In the genomic region with DNA sequence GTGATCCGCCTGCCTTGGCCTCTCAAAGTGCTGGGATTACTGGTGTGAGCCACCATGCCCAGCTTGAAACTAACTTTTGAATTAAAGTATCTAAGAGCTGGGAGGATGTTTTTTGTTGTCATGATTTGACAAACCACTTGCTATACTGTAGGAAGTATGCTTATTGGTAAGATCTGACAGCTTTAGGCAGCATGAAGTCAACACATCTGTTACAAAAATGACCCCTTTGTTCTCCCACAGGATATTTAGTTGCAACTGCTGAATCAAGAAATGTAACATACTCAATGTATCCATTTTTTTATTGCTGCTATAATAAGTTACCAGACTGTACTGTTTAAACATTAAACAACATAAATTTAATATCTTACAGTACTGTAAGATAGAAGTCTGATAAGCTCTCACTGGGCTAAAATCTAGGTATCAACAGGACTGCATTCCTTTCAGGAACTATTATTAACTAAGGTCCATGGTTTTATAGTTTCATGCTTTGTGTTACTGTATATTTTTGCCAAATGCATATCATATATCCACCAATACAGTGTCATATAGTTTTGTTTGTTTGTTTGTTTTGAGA, we compare ENCODE assay signal across 33 cellular contexts. TPM values are rescaled to one million over a fixed set of nuclear protein-coding genes. Genes with fewer than 3 reads are reported as not detected.
"Had no signal": no experiment of that assay in that cellular context is flagged by ENCODE, and none has a peak within 500 bp of the region (broad histone marks: within the 10 kb centered on the region; RNA-seq: fewer than 3 reads in every experiment).

No MANE protein-coding gene starts in this region.

- H3K4me3 ChIP-seq: ascending aorta, heart left ventricle, left ventricle myocardium inferior, lung, pancreas, psoas muscle, sigmoid colon, smooth muscle cell, stomach, thyroid gland, upper lobe of left lung had no signal

- H3K4me2 ChIP-seq: smooth muscle cell had no signal

- H3K4me3 Mint-ChIP-seq: activated naive CD8-positive, alpha-beta T cell; stimulated activated naive B cell treated with anti-CD40 and anti-IgM and Interleukin-4, amounts not matched to agents 10 μg/mL and 1 μg/mL and 100 μg/mL, for 72 hours; T-helper 2 cell treated with Interferon-gamma antibody and Interleukin-4, amounts not matched to agents 5 μg/mL and 100 μg/mL, for 36 hours had no signal

- H3K27ac ChIP-seq: ascending aorta, brain microvascular endothelial cell, heart left ventricle, left ventricle myocardium inferior, pancreas, psoas muscle, sigmoid colon, stomach, thyroid gland, upper lobe of left lung had no signal

- ATAC-seq: activated CD4-positive, CD25-positive, alpha-beta regulatory T cell treated with anti-CD3 and anti-CD28 coated beads, Interleukin-2, amount 50 U/mL, for 24 hours; esophagus mucosa; heart left ventricle; pancreas; psoas muscle; stimulated activated naive B cell treated with anti-CD40 and anti-IgM and Interleukin-4, amounts not matched to agents 10 μg/mL and 1 μg/mL and 100 μg/mL, for 72 hours had no signal

- H3K27me3 ChIP-seq: ascending aorta, brain microvascular endothelial cell, heart left ventricle, pancreas, sigmoid colon, stomach, thyroid gland, upper lobe of left lung had no signal

- H3K27me3 Mint-ChIP-seq: activated naive CD8-positive, alpha-beta T cell; stimulated activated naive B cell treated with anti-CD40 and anti-IgM and Interleukin-4, amounts not matched to agents 10 μg/mL and 1 μg/mL and 100 μg/mL, for 72 hours had no signal

- H3K36me3 ChIP-seq: ascending aorta, brain microvascular endothelial cell, heart left ventricle, left ventricle myocardium inferior, pancreas, sigmoid colon, stomach, thyroid gland, upper lobe of left lung had no signal

- H3K27ac Mint-ChIP-seq: activated naive CD8-positive, alpha-beta T cell; stimulated activated naive B cell treated with anti-CD40 and anti-IgM and Interleukin-4, amounts not matched to agents 10 μg/mL and 1 μg/mL and 100 μg/mL, for 72 hours; T-helper 2 cell treated with Interferon-gamma antibody and Interleukin-4, amounts not matched to agents 5 μg/mL and 100 μg/mL, for 36 hours had no signal

- H3K9me3 ChIP-seq: ascending aorta, pancreas, sigmoid colon, thyroid gland, upper lobe of left lung had no signal

- DNase-seq: activated CD4-positive, alpha-beta T cell treated with anti-CD3 and anti-CD28 coated beads for 48 hours; activated CD4-positive, alpha-beta T cell treated with anti-CD3 and anti-CD28 coated beads, Interleukin-2, amount 50 U/mL, for 48 hours; activated CD8-positive, alpha-beta memory T cell treated with anti-CD3 and anti-CD28 coated beads for 24 hours; activated effector memory CD4-positive, alpha-beta T cell treated with Interleukin-2 at 50 U/mL for 16 hours; activated naive CD4-positive, alpha-beta T cell treated with Interleukin-2 at 50 U/mL for 16 hours; brain microvascular endothelial cell; heart left ventricle; hypothalamus; left ventricle myocardium inferior; mesendoderm; pancreas; sigmoid colon; stimulated activated CD4-positive, alpha-beta T cell treated with anti-CD3 and anti-CD28 coated beads, Interleukin-1b, Interleukin-23, amount 100 ng/mL, for 48 hours; stimulated activated CD4-positive, alpha-beta T cell treated with anti-CD3 and anti-CD28 coated beads, Interleukin-4, amount 100 ng/mL, for 4 hours; stimulated activated naive B cell treated with anti-CD40 and anti-IgM and Interleukin-4, amounts not matched to agents 10 μg/mL and 1 μg/mL and 100 μg/mL, for 72 hours; stomach; T-helper 1 cell; thyroid gland; upper lobe of left lung had no signal

RNA-seq across cellular contexts. Expression of gene WDR88, which starts 39.4 kb away (rescaled TPM):
- total RNA-seq: ascending aorta, cardiac septum, cerebellum, esophagus mucosa, kidney epithelial cell, left ventricle myocardium inferior, lung, mononuclear cell, myocyte, pancreas, psoas muscle, sigmoid colon, smooth muscle cell, stomach, thyroid gland had no signal
- polyA plus RNA-seq: heart left ventricle, lung, pancreas, sigmoid colon, smooth muscle cell, stomach had no signal

RNA-seq across cellular contexts. Expression of gene SLC7A10, which starts 54.3 kb away (rescaled TPM):
- total RNA-seq: ascending aorta, cardiac septum, esophagus mucosa, kidney epithelial cell, left ventricle myocardium inferior, mononuclear cell, myocyte, smooth muscle cell had no signal
- polyA plus RNA-seq: neural cell, stomach had no signal
